ENCODE assay signal across 8 cellular contexts in the genomic region with DNA sequence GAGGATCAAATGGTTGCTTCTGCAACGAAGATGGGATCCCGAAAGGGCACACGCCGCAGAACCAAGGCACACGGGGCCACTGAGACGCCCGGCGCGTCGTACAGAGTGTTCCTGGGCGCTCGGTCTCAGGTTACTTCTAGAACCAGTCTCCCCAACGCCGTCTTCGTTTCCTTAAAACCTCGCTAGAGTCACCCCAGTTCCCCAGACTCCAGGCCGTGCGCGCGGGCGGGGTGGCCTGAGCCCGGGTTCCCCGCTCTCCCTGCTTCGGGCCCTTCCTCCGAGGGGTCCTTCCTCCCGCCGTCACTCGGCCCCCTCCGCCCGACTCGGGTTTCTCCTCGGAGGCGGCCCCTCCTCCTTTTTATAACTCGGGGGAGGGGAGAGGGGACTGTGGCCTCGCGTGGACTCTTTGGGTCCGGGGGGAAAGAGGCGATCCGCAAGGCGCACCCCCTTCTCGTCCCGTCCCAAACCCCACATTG. TPM values are rescaled to one million over a fixed set of nuclear protein-coding genes. Genes with fewer than 3 reads are reported as not detected.
DNase-seq lines count a peak whose midpoint lies in the region; ATAC-seq and TF ChIP-seq lines count a peak whose summit lies in the region.

No MANE protein-coding gene starts in this region.

- H3K79me2 ChIP-seq in Loucy (ENCODE audit: insufficient read depth, low read length): no peaks in the 10 kb centered on the region

- H3K9me3 ChIP-seq in Loucy (ENCODE audit: insufficient read depth, low read depth, low read length) (no peaks in the 10 kb centered on the region), suprapubic skin (no peaks in the 10 kb centered on the region)

- no peaks in the 10 kb centered on the region for H3K9me2 ChIP-seq in Loucy (replicated peaks; ENCODE audit: low read depth, low read length)

- peak; percentile 7 for ATAC-seq in GM21737 (IDR thresholded peaks at IDR 0.05; ENCODE audit: unreplicated experiment)

- no peak for TF ChIP-seq POLR2A in suprapubic skin (IDR thresholded peaks at IDR 0.05)

- peak overlapping the region; percentile 76 for H3K4me3 Mint-ChIP-seq in activated CD4-positive, alpha-beta T cell treated with anti-CD3 and anti-CD28 coated beads, Interleukin-2, amount 10 ng/mL, durations not matched to agents 7 days and 5 days
- peak overlapping the region; percentile 98 for H3K4me3 Mint-ChIP-seq in endothelial cell (ENCODE audit: unreplicated experiment)

- TF ChIP-seq EP300 in suprapubic skin (IDR thresholded peaks at IDR 0.05): no peak

- CTCF ChIA-PET in activated CD4-positive, alpha-beta T cell treated with anti-CD3 and anti-CD28 coated beads, Interleukin-2, amount 10 ng/mL, durations not matched to agents 7 days and 5 days (lab: Charles Lee): no interaction called here

- peak overlapping the region; percentile 97 for H3K27ac ChIP-seq in suprapubic skin

- H2AFZ ChIP-seq in Loucy (ENCODE audit: low read length): peak overlapping the region; percentile 97

- H3K4me2 ChIP-seq in Loucy (ENCODE audit: low read depth, low read length, poor library complexity, severe bottlenecking): peak overlapping the region; percentile 89

- DNase-seq in C1 segment of cervical spinal cord (lab: John Stamatoyannopoulos, UW) (peak in 8 of 14 donors; percentile 19 to 80 (median 62)), endothelial cell (ENCODE audit: low spot score) (peak; percentile 75), midbrain (lab: John Stamatoyannopoulos, UW) (peak; percentile 53), suprapubic skin (ENCODE audit: low spot score in 2 of 2) (peak; percentile 82 to 86), NCI-H2196 (lab: John Stamatoyannopoulos, UW; ENCODE audit: unreplicated experiment) (no peak)
- DNase-seq in activated CD4-positive, alpha-beta T cell treated with anti-CD3 and anti-CD28 coated beads, Interleukin-2, amount 10 ng/mL, durations not matched to agents 7 days and 5 days: peak; percentile 33

- TF ChIP-seq CTCF in Loucy (conservative IDR thresholded peaks at IDR 0.05; ENCODE audit: low read length): no peak
- no peak for TF ChIP-seq CTCF in endothelial cell (IDR thresholded peaks at IDR 0.05; ENCODE audit: unreplicated experiment)
- no peak for TF ChIP-seq CTCF in suprapubic skin (IDR thresholded peaks at IDR 0.05)

- H3K9ac ChIP-seq in Loucy (ENCODE audit: low read depth, low read length, poor library complexity, severe bottlenecking): peak overlapping the region; percentile 73

- H4K20me1 ChIP-seq in Loucy (ENCODE audit: insufficient read depth, low read length, poor library complexity, severe bottlenecking): no peaks in the 10 kb centered on the region

- H3K36me3 ChIP-seq in Loucy (ENCODE audit: insufficient read depth, low read length): no peaks in the 10 kb centered on the region
- no peaks in the 10 kb centered on the region for H3K36me3 ChIP-seq in suprapubic skin

- WGBS in suprapubic skin: 5% methylated on average over 20 of the region's 42 CpGs

- no peaks in the 10 kb centered on the region for H3K36me3 Mint-ChIP-seq in activated CD4-positive, alpha-beta T cell treated with anti-CD3 and anti-CD28 coated beads, Interleukin-2, amount 10 ng/mL, durations not matched to agents 7 days and 5 days (ENCODE audit: low read depth)
- H3K36me3 Mint-ChIP-seq in endothelial cell (ENCODE audit: low read depth, unreplicated experiment): peaks cover 3% of the 10 kb centered on the region

- POLR2A ChIA-PET in activated CD4-positive, alpha-beta T cell treated with anti-CD3 and anti-CD28 coated beads, Interleukin-2, amount 10 ng/mL, durations not matched to agents 7 days and 5 days (lab: Charles Lee): no interaction called here

- no peaks in the 10 kb centered on the region for H3K9me3 Mint-ChIP-seq in activated CD4-positive, alpha-beta T cell treated with anti-CD3 and anti-CD28 coated beads, Interleukin-2, amount 10 ng/mL, durations not matched to agents 7 days and 5 days
- no peaks in the 10 kb centered on the region for H3K9me3 Mint-ChIP-seq in endothelial cell (ENCODE audit: unreplicated experiment)

- 0 out of 2 replicates have a peak, but pooled peaks cover 4% of the 10 kb centered on the region for H3F3A ChIP-seq in Loucy (ENCODE audit: low read depth)

- no peaks in the 10 kb centered on the region for H3K27me3 ChIP-seq in Loucy (ENCODE audit: insufficient read depth, low read length, poor library complexity, severe bottlenecking)
- H3K27me3 ChIP-seq in suprapubic skin: peaks cover 8% of the 10 kb centered on the region

- H3K4me3 ChIP-seq in Loucy (ENCODE audit: low read length, poor library complexity, severe bottlenecking): peak overlapping the region; percentile 75
- peak overlapping the region; percentile 89 for H3K4me3 ChIP-seq in suprapubic skin

- H3K4me1 Mint-ChIP-seq in activated CD4-positive, alpha-beta T cell treated with anti-CD3 and anti-CD28 coated beads, Interleukin-2, amount 10 ng/mL, durations not matched to agents 7 days and 5 days: peaks cover 12% of the 10 kb centered on the region
- H3K4me1 Mint-ChIP-seq in endothelial cell (ENCODE audit: unreplicated experiment): peaks cover 23% of the 10 kb centered on the region

- H3K27ac Mint-ChIP-seq in activated CD4-positive, alpha-beta T cell treated with anti-CD3 and anti-CD28 coated beads, Interleukin-2, amount 10 ng/mL, durations not matched to agents 7 days and 5 days: peak overlapping the region; percentile 38
- peak overlapping the region; percentile 99 for H3K27ac Mint-ChIP-seq in endothelial cell (ENCODE audit: unreplicated experiment)

- H3K4me1 ChIP-seq in Loucy (ENCODE audit: insufficient read depth, low read length, poor library complexity, severe bottlenecking): peaks cover 20% of the 10 kb centered on the region
- H3K4me1 ChIP-seq in suprapubic skin: peaks cover 51% of the 10 kb centered on the region

- peaks cover 47% of the 10 kb centered on the region for H3K27me3 Mint-ChIP-seq in activated CD4-positive, alpha-beta T cell treated with anti-CD3 and anti-CD28 coated beads, Interleukin-2, amount 10 ng/mL, durations not matched to agents 7 days and 5 days
- H3K27me3 Mint-ChIP-seq in endothelial cell (ENCODE audit: unreplicated experiment): peaks cover 16% of the 10 kb centered on the region

RNA-seq across cellular contexts. Expression of a gene that starts 0.8 kb away (rescaled TPM):
- under 1 TPM; 0.10 to 0.12 TPM for total RNA-seq in activated CD4-positive, alpha-beta T cell treated with anti-CD3 and anti-CD28 coated beads, Interleukin-2, amount 10 ng/mL, durations not matched to agents 7 days and 5 days
- total RNA-seq in endothelial cell (ENCODE audit: unreplicated experiment) (42.2 TPM), suprapubic skin (10 to 100 TPM; 13.5 to 31.3 (median 23.6) TPM)

RNA-seq across cellular contexts. Expression of a gene that starts 40.2 kb away (rescaled TPM):
- not detected for total RNA-seq in activated CD4-positive, alpha-beta T cell treated with anti-CD3 and anti-CD28 coated beads, Interleukin-2, amount 10 ng/mL, durations not matched to agents 7 days and 5 days
- total RNA-seq in endothelial cell (ENCODE audit: unreplicated experiment): 0.08 TPM
- total RNA-seq in suprapubic skin: under 1 TPM in 1 of 4 donors, not detected in 3; 0.16 TPM

Comparison
In these comparisons a context has a peak if more than half of its experiments do, and no peak if none do; other contexts are left out.
1. RNA of a gene that starts 0.8 kb away (total RNA-seq): 42.2 TPM in endothelial cell (single experiment) and 13.5 to 31.3 TPM in suprapubic skin; 0.10 to 0.12 TPM in activated CD4-positive, alpha-beta T cell treated with anti-CD3 and anti-CD28 coated beads, Interleukin-2, amount 10 ng/mL, durations not matched to agents 7 days and 5 days; every median in the first group is over 10 times any median in the second.